In genomic region chr7:102260856-102261255, GRCh38 we compare ENCODE assay signal across 13 cellular contexts. TPM values are rescaled to one million over a fixed set of nuclear protein-coding genes. Genes with fewer than 3 reads are reported as not detected.
A peak's percentile ranks its signal among the peaks of the same experiment; 100 is the strongest.
DNase-seq lines count a peak whose midpoint lies in the region; ATAC-seq lines count a peak whose summit lies in the region.
"Had no signal": no experiment of that assay in that cellular context is flagged by ENCODE, and none has a peak within 500 bp of the region (broad histone marks: within the 10 kb centered on the region; RNA-seq: fewer than 3 reads in every experiment).

No MANE protein-coding gene starts in this region.

- intact Hi-C loops in left cardiac atrium (cut with DNase I): no loop called here

- no peaks in the 10 kb centered on the region for H3K27me3 Mint-ChIP-seq in activated T-cell treated with anti-CD3 and anti-CD28 coated beads, Interleukin-2, amount 50 U/mL, for 4 hours (ENCODE audit: low read depth)
- H3K27me3 Mint-ChIP-seq: activated naive CD8-positive, alpha-beta T cell had no signal

- ATAC-seq in left cardiac atrium: peak; percentile 59 to 66
- ATAC-seq in activated T-cell treated with anti-CD3 and anti-CD28 coated beads, Interleukin-2, amount 50 U/mL, for 4 hours: no peak
- ATAC-seq: esophagus mucosa had no signal

- H3K4me3 ChIP-seq in H7 (ENCODE audit: insufficient read depth, low read depth, low read length): no peak overlapping the region

- H3K4me3 Mint-ChIP-seq in activated T-cell treated with anti-CD3 and anti-CD28 coated beads, Interleukin-2, amount 50 U/mL, for 4 hours: no peak overlapping the region
- H3K4me3 Mint-ChIP-seq: activated naive CD8-positive, alpha-beta T cell had no signal

- H3K4me1 Mint-ChIP-seq in activated T-cell treated with anti-CD3 and anti-CD28 coated beads, Interleukin-2, amount 50 U/mL, for 4 hours (ENCODE audit: low read depth): no peaks in the 10 kb centered on the region

- DNase-seq in H7 (peak; percentile 72), amygdala (lab: John Stamatoyannopoulos, UW) (peak in 40 of 56 donors; percentile 6 to 81 (median 48)), left cardiac atrium (no peak), pons (ENCODE audit: low spot score) (peak; percentile 58), GM03348 (ENCODE audit: low spot score) (no peak), germinal center (ENCODE audit: low spot score) (no peak)
- DNase-seq in activated T-cell treated with anti-CD3 and anti-CD28 coated beads, Interleukin-2, amount 50 U/mL, for 4 hours: no peak
- DNase-seq: activated CD4-positive, alpha-beta T cell treated with anti-CD3 and anti-CD28 coated beads, Interleukin-2, amount 50 U/mL, for 1 hour; DMS79 treated with DMSO at 0.1 percent for 48 hours; mammary epithelial cell; NCI-H345 had no signal

- H3K27me3 ChIP-seq in H7 (ENCODE audit: control insufficient read depth, insufficient read depth, low read length): no peaks in the 10 kb centered on the region

- H3K36me3 ChIP-seq in H7 (replicated peaks; ENCODE audit: control insufficient read depth, insufficient read depth, low read length): no peaks in the 10 kb centered on the region

- H3K9me3 Mint-ChIP-seq in activated T-cell treated with anti-CD3 and anti-CD28 coated beads, Interleukin-2, amount 50 U/mL, for 4 hours: no peaks in the 10 kb centered on the region

- no peaks in the 10 kb centered on the region for H3K36me3 Mint-ChIP-seq in activated T-cell treated with anti-CD3 and anti-CD28 coated beads, Interleukin-2, amount 50 U/mL, for 4 hours (ENCODE audit: insufficient read depth)
- H3K36me3 Mint-ChIP-seq: activated naive CD8-positive, alpha-beta T cell had no signal

RNA-seq across cellular contexts. Expression of gene SH2B2, which starts 25.8 kb away (rescaled TPM):
- 6.2 and 11.1 TPM in 2 replicates for total RNA-seq in H7 (2014; rRNA removed; shearing (Covaris generic))
- total RNA-seq in left cardiac atrium: 1 to 10 TPM; 2.4 to 3.0 TPM
- 1 to 10 TPM; 2.3 to 3.0 (median 2.6) TPM for total RNA-seq in activated T-cell treated with anti-CD3 and anti-CD28 coated beads, Interleukin-2, amount 50 U/mL, for 4 hours

Comparison
In these comparisons a context has a peak if more than half of its experiments do, and no peak if none do; other contexts are left out.
1. DNase-seq: peak in H7 (single experiment), amygdala (40 of 56) and pons (single experiment); none in left cardiac atrium (single experiment), GM03348 (single experiment), activated T-cell treated with anti-CD3 and anti-CD28 coated beads, Interleukin-2, amount 50 U/mL, for 4 hours (single experiment) and germinal center (single experiment).
2. ATAC-seq: peak in left cardiac atrium (2 of 2); none in activated T-cell treated with anti-CD3 and anti-CD28 coated beads, Interleukin-2, amount 50 U/mL, for 4 hours (0 of 2).